In the genomic region with DNA sequence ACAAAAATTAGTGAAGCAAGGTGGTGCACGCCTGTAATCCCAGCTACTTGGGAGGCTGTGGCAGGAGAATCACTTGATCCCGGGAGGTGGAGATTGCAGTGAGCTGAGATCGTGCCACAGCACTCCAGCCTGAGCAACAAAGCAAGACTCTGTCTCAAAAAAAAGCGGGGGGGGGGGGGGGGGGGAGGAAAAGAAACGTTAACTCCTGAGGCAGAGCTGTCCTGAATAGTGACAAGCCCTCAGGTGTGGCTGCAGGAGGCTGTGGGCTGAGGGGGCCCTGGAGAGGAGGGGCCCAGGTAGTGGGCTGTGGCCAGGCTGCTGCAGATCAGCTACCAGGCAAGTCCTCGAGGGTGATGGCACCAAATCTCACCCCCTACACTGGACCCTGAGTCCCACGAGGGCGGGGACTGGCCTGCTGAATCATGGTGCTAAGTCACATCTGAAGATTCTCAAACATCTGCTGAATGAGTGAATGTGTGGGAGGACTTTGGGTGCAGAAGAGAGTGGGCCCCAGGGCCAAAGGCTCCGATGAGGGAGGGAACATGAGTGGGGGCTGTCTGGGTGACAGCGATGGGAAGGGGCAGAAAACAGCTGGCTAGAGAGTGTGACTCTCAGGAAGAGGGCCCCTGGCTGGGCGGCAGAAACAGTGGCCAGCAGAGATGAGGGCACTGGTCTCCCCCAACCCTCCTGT, we compare ENCODE assay signal across 22 cellular contexts.
A peak's percentile ranks its signal among the peaks of the same experiment; 100 is the strongest.
DNase-seq lines count a peak whose midpoint lies in the region; ATAC-seq and TF ChIP-seq lines count a peak whose summit lies in the region.
"Had no signal": no experiment of that assay in that cellular context is flagged by ENCODE, and none has a peak within 500 bp of the region (broad histone marks: within the 10 kb centered on the region; RNA-seq: fewer than 3 reads in every experiment).

No MANE protein-coding gene starts in this region.

- no peak for TF ChIP-seq CTCF in NB4 (IDR thresholded peaks at IDR 0.05; ENCODE audit: low read depth, low read length)
- no peak for TF ChIP-seq CTCF in choroid plexus epithelial cell (conservative IDR thresholded peaks at IDR 0.05; ENCODE audit: low read depth, low read length)

- no peaks in the 10 kb centered on the region for H3K36me3 Mint-ChIP-seq in stimulated activated effector memory CD8-positive, alpha-beta T cell treated with anti-CD3 and anti-CD28 coated beads, Interleukin-12 subunit alpha, Interleukin-12 subunit beta, amount 100 ng/mL, for 72 hours
- H3K36me3 Mint-ChIP-seq: activated CD8-positive, alpha-beta memory T cell treated with anti-CD3 and anti-CD28 coated beads, Interleukin-2, amount 10 ng/mL, durations not matched to agents 7 days and 5 days; memory B cell; type B pancreatic cell had no signal

- peak; percentile 62 for ATAC-seq in stimulated activated effector memory CD8-positive, alpha-beta T cell treated with anti-CD3 and anti-CD28 coated beads, Interleukin-12 subunit alpha, Interleukin-12 subunit beta, amount 100 ng/mL, for 72 hours
- ATAC-seq in GM19035 (IDR thresholded peaks at IDR 0.05; ENCODE audit: unreplicated experiment) = no peak
- ATAC-seq: activated CD8-positive, alpha-beta memory T cell treated with anti-CD3 and anti-CD28 coated beads, Interleukin-2, amount 10 ng/mL, durations not matched to agents 7 days and 5 days; heart right ventricle; psoas muscle had no signal

- peaks cover 19% of the 10 kb centered on the region for H3K4me1 Mint-ChIP-seq in stimulated activated effector memory CD8-positive, alpha-beta T cell treated with anti-CD3 and anti-CD28 coated beads, Interleukin-12 subunit alpha, Interleukin-12 subunit beta, amount 100 ng/mL, for 72 hours
- H3K4me1 Mint-ChIP-seq: memory B cell had no signal

- no peak overlapping the region for H3K4me3 Mint-ChIP-seq in stimulated activated effector memory CD8-positive, alpha-beta T cell treated with anti-CD3 and anti-CD28 coated beads, Interleukin-12 subunit alpha, Interleukin-12 subunit beta, amount 100 ng/mL, for 72 hours
- H3K4me3 Mint-ChIP-seq: activated CD8-positive, alpha-beta memory T cell treated with anti-CD3 and anti-CD28 coated beads, Interleukin-2, amount 10 ng/mL, durations not matched to agents 7 days and 5 days; activated T-helper 1 cell treated with anti-CD3 and anti-CD28 coated beads, Interleukin-12 subunit alpha, Interleukin-12 subunit beta, Interleukin-2, Interleukin-4 antibody, amounts not matched to agents 30 ng/mL and 10 ng/mL and 1 ng/mL, durations not matched to agents 14 hours and 24 hours and 36 hours; memory B cell; type B pancreatic cell had no signal

- H3K9me3 Mint-ChIP-seq in stimulated activated effector memory CD8-positive, alpha-beta T cell treated with anti-CD3 and anti-CD28 coated beads, Interleukin-12 subunit alpha, Interleukin-12 subunit beta, amount 100 ng/mL, for 72 hours = no peaks in the 10 kb centered on the region
- H3K9me3 Mint-ChIP-seq: activated T-helper 1 cell treated with anti-CD3 and anti-CD28 coated beads, Interleukin-12 subunit alpha, Interleukin-12 subunit beta, Interleukin-2, Interleukin-4 antibody, amounts not matched to agents 30 ng/mL and 10 ng/mL and 1 ng/mL, durations not matched to agents 14 hours and 24 hours and 36 hours; memory B cell; type B pancreatic cell had no signal

- DNase-seq in GM03348 (ENCODE audit: low spot score) (peak; percentile 70), NB4 (ENCODE audit: low read depth) (peak; percentile 24), choroid plexus epithelial cell (ENCODE audit: low read depth) (peak; percentile 2), C1 segment of cervical spinal cord (lab: John Stamatoyannopoulos, UW) (no peak), SHP77 treated with DMSO at 0.1 percent for 48 hours (lab: John Stamatoyannopoulos, UW) (no peak)
- DNase-seq in stimulated activated effector memory CD8-positive, alpha-beta T cell treated with anti-CD3 and anti-CD28 coated beads, Interleukin-12 subunit alpha, Interleukin-12 subunit beta, amount 100 ng/mL, for 72 hours (ENCODE audit: low spot score in 2 of 2) = no peak
- DNase-seq in activated CD8-positive, alpha-beta memory T cell treated with anti-CD3 and anti-CD28 coated beads for 24 hours = no peak
- DNase-seq: activated CD4-positive, alpha-beta T cell treated with anti-CD3 and anti-CD28 coated beads for 4 hours; activated CD8-positive, alpha-beta memory T cell treated with anti-CD3 and anti-CD28 coated beads, Interleukin-2, amount 10 ng/mL, durations not matched to agents 7 days and 5 days; activated naive CD4-positive, alpha-beta T cell treated with anti-CD3 and anti-CD28 coated beads, Interleukin-2, amount 50 U/mL, for 16 hours; anterior cingulate cortex; caudate nucleus; dermis blood vessel endothelial cell; heart right ventricle; NCI-H1417 treated with DMSO at 0.1 percent for 48 hours; NCI-H524 treated with DMSO at 0.1 percent for 48 hours; psoas muscle had no signal

- no peak for TF ChIP-seq POLR2A in NB4 (IDR thresholded peaks at IDR 0.05; ENCODE audit: extremely low read depth, insufficient read length)

- H3K27ac Mint-ChIP-seq in stimulated activated effector memory CD8-positive, alpha-beta T cell treated with anti-CD3 and anti-CD28 coated beads, Interleukin-12 subunit alpha, Interleukin-12 subunit beta, amount 100 ng/mL, for 72 hours = no peak overlapping the region
- H3K27ac Mint-ChIP-seq: activated CD8-positive, alpha-beta memory T cell treated with anti-CD3 and anti-CD28 coated beads, Interleukin-2, amount 10 ng/mL, durations not matched to agents 7 days and 5 days; activated T-helper 1 cell treated with anti-CD3 and anti-CD28 coated beads, Interleukin-12 subunit alpha, Interleukin-12 subunit beta, Interleukin-2, Interleukin-4 antibody, amounts not matched to agents 30 ng/mL and 10 ng/mL and 1 ng/mL, durations not matched to agents 14 hours and 24 hours and 36 hours; memory B cell; type B pancreatic cell had no signal

- no peak overlapping the region for H3K4me3 ChIP-seq in NB4 (ENCODE audit: low read depth, low read length)
- no peak overlapping the region for H3K4me3 ChIP-seq in choroid plexus epithelial cell (ENCODE audit: low read depth, low read length)
- H3K4me3 ChIP-seq: heart right ventricle, psoas muscle, skin epidermis had no signal

Comparison
In these comparisons a context has a peak if more than half of its experiments do, and no peak if none do; other contexts are left out.
1. DNase-seq: peak in GM03348 (single experiment), NB4 (single experiment) and choroid plexus epithelial cell (single experiment); none in stimulated activated effector memory CD8-positive, alpha-beta T cell treated with anti-CD3 and anti-CD28 coated beads, Interleukin-12 subunit alpha, Interleukin-12 subunit beta, amount 100 ng/mL, for 72 hours (0 of 2), C1 segment of cervical spinal cord (0 of 14), SHP77 treated with DMSO at 0.1 percent for 48 hours (single experiment) and activated CD8-positive, alpha-beta memory T cell treated with anti-CD3 and anti-CD28 coated beads for 24 hours (single experiment).